Comparison of ENCODE assay signal across 1 cellular context in the genomic region with DNA sequence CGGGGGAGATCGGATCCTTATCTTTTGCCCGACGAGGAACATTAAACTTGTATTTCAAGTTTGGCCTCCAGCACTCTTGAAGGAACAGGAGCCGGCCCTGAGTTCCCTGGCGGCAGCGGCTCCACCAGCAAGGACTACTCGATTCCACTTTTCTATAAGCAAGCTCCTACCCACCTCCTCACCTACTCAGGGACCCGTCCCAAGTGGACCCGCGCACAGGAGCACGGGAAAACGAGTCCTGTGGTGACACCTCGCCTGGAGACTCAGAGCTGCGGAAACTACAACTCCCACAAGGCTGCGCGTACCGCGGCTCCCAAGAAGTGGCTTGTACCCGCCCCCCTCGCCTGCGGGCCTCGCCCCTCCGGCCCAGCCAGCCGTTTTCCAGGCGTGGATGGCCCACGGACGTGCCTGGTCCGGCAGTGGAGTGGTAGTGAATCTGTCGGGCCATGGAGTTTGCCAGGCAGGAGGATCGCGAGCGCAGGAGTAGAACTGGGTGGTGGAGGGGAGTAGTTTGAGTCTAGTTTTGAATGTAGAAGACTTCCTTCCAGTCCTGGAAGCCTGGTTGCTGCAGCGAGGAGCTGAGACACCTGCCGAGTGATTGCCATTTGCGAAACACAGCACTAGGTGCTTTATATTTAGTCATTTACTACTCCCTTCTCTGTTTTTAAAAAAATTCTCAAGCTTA.
A peak's percentile ranks its signal among the peaks of the same experiment; 100 is the strongest.
TF ChIP-seq lines count a peak whose summit lies in the region.

Gene ACP6, minus strand, starts transcription at position 206 of the 685 bp plus-strand sequence. CDS start 476 bp downstream, outside the sequence.

TF ChIP-seq in HepG2, 621 proteins besides CTCF, POLR2A, EP300 and RAD21 (continued from another document):
- TF ChIP-seq, protein P1, sequence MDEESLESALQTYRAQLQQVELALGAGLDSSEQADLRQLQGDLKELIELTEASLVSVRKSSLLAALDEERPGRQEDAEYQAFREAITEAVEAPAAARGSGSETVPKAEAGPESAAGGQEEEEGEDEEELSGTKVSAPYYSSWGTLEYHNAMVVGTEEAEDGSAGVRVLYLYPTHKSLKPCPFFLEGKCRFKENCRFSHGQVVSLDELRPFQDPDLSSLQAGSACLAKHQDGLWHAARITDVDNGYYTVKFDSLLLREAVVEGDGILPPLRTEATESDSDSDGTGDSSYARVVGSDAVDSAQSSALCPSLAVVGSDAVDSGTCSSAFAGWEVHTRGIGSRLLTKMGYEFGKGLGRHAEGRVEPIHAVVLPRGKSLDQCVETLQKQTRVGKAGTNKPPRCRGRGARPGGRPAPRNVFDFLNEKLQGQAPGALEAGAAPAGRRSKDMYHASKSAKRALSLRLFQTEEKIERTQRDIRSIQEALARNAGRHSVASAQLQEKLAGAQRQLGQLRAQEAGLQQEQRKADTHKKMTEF (CRISPR knock-in tag; IDR thresholded peaks at IDR 0.05) = 0 out of 2 replicates have a peak, but pooled peaks have one; percentile 51
- TF ChIP-seq ZNF614 (CRISPR knock-in tag; IDR thresholded peaks at IDR 0.05; ENCODE audit: borderline replicate concordance) = peak; percentile 53
- peak; percentile 71; the same call in 1 of the 2 replicates for TF ChIP-seq ZBED4 (CRISPR knock-in tag; IDR thresholded peaks at IDR 0.05; ENCODE audit: borderline replicate concordance)
- TF ChIP-seq ZNF160 (CRISPR knock-in tag; IDR thresholded peaks at IDR 0.05) = 0 out of 2 replicates have a peak, but pooled peaks have one; percentile 55
- no peak for TF ChIP-seq LCORL (IDR thresholded peaks at IDR 0.05)
- TF ChIP-seq LCORL (CRISPR knock-in tag; IDR thresholded peaks at IDR 0.05) = peak; percentile 88
- TF ChIP-seq, protein P2, sequence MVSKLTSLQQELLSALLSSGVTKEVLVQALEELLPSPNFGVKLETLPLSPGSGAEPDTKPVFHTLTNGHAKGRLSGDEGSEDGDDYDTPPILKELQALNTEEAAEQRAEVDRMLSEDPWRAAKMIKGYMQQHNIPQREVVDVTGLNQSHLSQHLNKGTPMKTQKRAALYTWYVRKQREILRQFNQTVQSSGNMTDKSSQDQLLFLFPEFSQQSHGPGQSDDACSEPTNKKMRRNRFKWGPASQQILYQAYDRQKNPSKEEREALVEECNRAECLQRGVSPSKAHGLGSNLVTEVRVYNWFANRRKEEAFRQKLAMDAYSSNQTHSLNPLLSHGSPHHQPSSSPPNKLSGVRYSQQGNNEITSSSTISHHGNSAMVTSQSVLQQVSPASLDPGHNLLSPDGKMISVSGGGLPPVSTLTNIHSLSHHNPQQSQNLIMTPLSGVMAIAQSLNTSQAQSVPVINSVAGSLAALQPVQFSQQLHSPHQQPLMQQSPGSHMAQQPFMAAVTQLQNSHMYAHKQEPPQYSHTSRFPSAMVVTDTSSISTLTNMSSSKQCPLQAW (CRISPR knock-in tag; IDR thresholded peaks at IDR 0.05) = peak; percentile 56; the same call in 1 of the 2 replicates
- TF ChIP-seq ZNF883 (CRISPR knock-in tag; IDR thresholded peaks at IDR 0.05; ENCODE audit: not compliant biosample characterization) = peak; percentile 4
- TF ChIP-seq ZNF335 (CRISPR knock-in tag; IDR thresholded peaks at IDR 0.05) = peak; percentile 94
